ENCODE assay signal across 1 cellular context in the genomic region with DNA sequence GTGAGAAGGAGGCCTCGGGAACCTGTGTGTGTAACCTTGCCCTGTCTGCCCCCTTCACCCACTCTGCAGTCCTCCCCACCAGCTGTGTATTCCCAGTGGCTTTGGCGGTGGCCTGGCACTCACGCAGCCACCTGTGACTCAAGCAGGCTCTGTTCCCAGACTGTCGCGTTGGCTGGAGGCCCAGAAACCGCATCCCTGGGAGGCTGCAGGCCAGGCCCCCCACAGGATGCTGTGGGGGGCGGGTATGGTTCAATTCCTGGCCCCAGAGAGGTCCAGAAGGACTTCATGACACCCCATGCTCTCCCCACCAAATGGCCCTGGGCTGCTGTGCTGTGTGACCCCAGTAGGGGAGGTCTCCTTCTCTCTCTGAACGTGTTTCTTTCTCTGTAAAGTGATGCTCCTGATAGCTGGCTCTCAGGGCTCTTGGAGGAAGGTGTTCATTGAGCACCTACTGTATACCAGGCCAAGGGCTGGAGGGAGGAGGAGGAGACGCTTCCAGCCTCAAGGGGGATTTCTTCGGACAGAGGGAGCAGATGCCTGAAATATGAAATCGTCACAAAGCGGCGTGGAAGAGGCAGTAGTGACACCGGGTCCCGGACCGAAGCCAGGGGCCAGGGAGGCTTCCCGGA.
TF ChIP-seq lines count a peak whose summit lies in the region.

No MANE protein-coding gene starts in this region.

TF ChIP-seq in A549, 52 proteins besides CTCF, POLR2A, EP300 and RAD21:
- no peak for TF ChIP-seq KDM5A (IDR thresholded peaks at IDR 0.05)
